Comparison of ENCODE assay signal across 8 cellular contexts in genomic region chr9:104747565-104748358, GRCh38. TPM values are rescaled to one million over a fixed set of nuclear protein-coding genes. Genes with fewer than 3 reads are reported as not detected.
DNase-seq lines count a peak whose midpoint lies in the region; ATAC-seq and TF ChIP-seq lines count a peak whose summit lies in the region.

NIPSNAP3A (plus strand) TSS chr9:104747683; CDS start chr9:104747793, 110 bp downstream.

- no peak for TF ChIP-seq CTCF in WI38 (IDR thresholded peaks at IDR 0.05; ENCODE audit: low read depth, low read length)
- no peak for TF ChIP-seq CTCF in mammary epithelial cell (conservative IDR thresholded peaks at IDR 0.05 in 1 of 2, IDR thresholded peaks at IDR 0.05 in 1 of 2; ENCODE audit: extremely low read depth in 1 of 2, insufficient read depth in 1 of 2, low read depth in 1 of 2, low read length in 2 of 2)

- H3K9me3 Mint-ChIP-seq in immature natural killer cell = no peaks in the 10 kb centered on the region

- peak; percentile 87 for ATAC-seq in GM18867 (IDR thresholded peaks at IDR 0.05; ENCODE audit: unreplicated experiment)
- peak; percentile 89 for ATAC-seq in HG03097 (IDR thresholded peaks at IDR 0.05; ENCODE audit: low FRiP score, unreplicated experiment)

- H3K4me1 Mint-ChIP-seq in immature natural killer cell = peaks cover 17 to 29% of the 10 kb centered on the region in 2 donors

- H3K27me3 Mint-ChIP-seq in immature natural killer cell (ENCODE audit: low read depth in 3 of 3) = peaks cover 0 to 7% (median 7%) of the 10 kb centered on the region in 3 donors

- peaks cover 5% of the 10 kb centered on the region for H3K36me3 ChIP-seq in mammary epithelial cell (ENCODE audit: insufficient read depth, low read length)

- dilution Hi-C loops in mammary epithelial cell (cut with HindIII; ENCODE audit: low sequenced_read_pairs) = no loop called here

- peak within 1 kb of the TSS; percentile 95 for H3K9ac ChIP-seq in mammary epithelial cell (ENCODE audit: insufficient read depth, low read length)

- in situ Hi-C loops in ACHN (cut with HindIII; ENCODE audit: low pct_ligation_motif_present, low pct_unique_long_range_greater_than_20kb, low sequenced_read_pairs) (no loop called here), mammary epithelial cell (cut with MboI; ENCODE audit: low sequenced_read_pairs in 2 of 2) (no loop called here)

- 1% methylated on average over 21 of the region's 71 CpGs for WGBS in mammary epithelial cell (ENCODE audit: low coverage, missing lambda C conversion rate)

- H3K36me3 Mint-ChIP-seq in immature natural killer cell = peaks cover under 1 to 18% (median 8%) of the 10 kb centered on the region in 3 donors

- peak within 1 kb of the TSS; percentile 100 for H2AFZ ChIP-seq in mammary epithelial cell (ENCODE audit: low read depth, low read length)

- CTCF ChIA-PET in mammary epithelial cell (lab: Charles Lee; ENCODE audit: low non-redundant PET) = interaction anchor here (0.6 to 0.7 kb wide), 2 partner anchors 179 to 253 kb away, joined by 3 to 4 read pairs; no protein-coding TSS in a partner anchor

- H3K79me2 ChIP-seq in mammary epithelial cell (ENCODE audit: insufficient read depth, low read length) = peaks cover 25% of the 10 kb centered on the region

- H3K4me3 ChIP-seq in WI38 (ENCODE audit: low read depth, low read length) = peak within 1 kb of the TSS; percentile 86
- H3K4me3 ChIP-seq in mammary epithelial cell (replicated peaks in 1 of 3; ENCODE audit: insufficient read depth in 1 of 3, low read depth in 2 of 3, low read length in 3 of 3) = peak within 1 kb of the TSS; percentile 83 to 95 (median 95)

- TSS peak; percentile 40 for BruUV-seq in mammary epithelial cell (replicated peaks; lab: Mats Ljungman, UMichigan)

- no peaks in the 10 kb centered on the region for H3K9me3 ChIP-seq in mammary epithelial cell (replicated peaks; ENCODE audit: insufficient read depth, low read length)

- H4K20me1 ChIP-seq in mammary epithelial cell (ENCODE audit: insufficient read depth, low read length) = no peaks in the 10 kb centered on the region

- peak within 1 kb of the TSS; percentile 87 to 98 (median 94) for H3K27ac Mint-ChIP-seq in immature natural killer cell

- peak within 1 kb of the TSS; percentile 89 for H3K27ac ChIP-seq in mammary epithelial cell (ENCODE audit: insufficient read depth, low read depth, low read length)

- H3K4me1 ChIP-seq in mammary epithelial cell (ENCODE audit: insufficient read depth, low read length) = peaks cover 14% of the 10 kb centered on the region

- peak; percentile 78 for DNase-seq in ACHN
- DNase-seq in NCI-H2227 (lab: John Stamatoyannopoulos, UW; ENCODE audit: unreplicated experiment) = peak; percentile 84
- peak; percentile 80 for DNase-seq in mammary epithelial cell
- DNase-seq in immature natural killer cell = peak; percentile 87 to 89 (median 89)
- DNase-seq in smooth muscle cell of the brain vasculature (ENCODE audit: low read depth, low spot score) = peak; percentile 44

- H3K27me3 ChIP-seq in mammary epithelial cell (ENCODE audit: insufficient read depth, low read length) = no peaks in the 10 kb centered on the region

- intact Hi-C loops in mammary epithelial cell (cut with micrococcal nuclease) = loop anchor here (10.0 kb wide), 4 partner anchors 363 to 953 kb away; partner anchors contain the start of gene SMC2

- peak within 1 kb of the TSS; percentile 86 to 95 (median 91) for H3K4me3 Mint-ChIP-seq in immature natural killer cell

- H3K4me2 ChIP-seq in mammary epithelial cell (ENCODE audit: insufficient read depth, low read depth, low read length) = peak within 1 kb of the TSS; percentile 98

RNA-seq across cellular contexts. Expression of gene NIPSNAP3A, which starts in this region (rescaled TPM):
- total RNA-seq in mammary epithelial cell = 10 to 100 TPM; 19.2 to 50.2 TPM
- 19.8 TPM for polyA plus RNA-seq in mammary epithelial cell
- polyA minus RNA-seq in mammary epithelial cell = 11.5 TPM
- 10 to 100 TPM; 28.2 to 58.0 (median 29.2) TPM for polyA plus RNA-seq in immature natural killer cell

Comparison
In these comparisons a context has a peak if more than half of its experiments do, and no peak if none do; other contexts are left out.
1. Peak in every context shown above with its lines: DNase-seq, ATAC-seq, H3K4me3 ChIP-seq and H3K27ac ChIP-seq.